ENCODE assay signal across 18 cellular contexts in genomic region chr7:91396-92158, GRCh38.
A peak's percentile ranks its signal among the peaks of the same experiment; 100 is the strongest.
DNase-seq lines count a peak whose midpoint lies in the region; ATAC-seq, FAIRE-seq and TF ChIP-seq lines count a peak whose summit lies in the region.
"Had no signal": no experiment of that assay in that cellular context is flagged by ENCODE, and none has a peak within 500 bp of the region (broad histone marks: within the 10 kb centered on the region; RNA-seq: fewer than 3 reads in every experiment).

No MANE protein-coding gene starts in this region.

- intact Hi-C loops in sigmoid colon (cut with DNase I): no loop called here
- intact Hi-C loops in lower lobe of right lung (cut with DNase I): no loop called here

- peak overlapping the region; percentile 88 for H3K27ac Mint-ChIP-seq in WTC11
- H3K27ac Mint-ChIP-seq: CD4-positive, CD25-positive, alpha-beta regulatory T cell had no signal

- H3K9me3 Mint-ChIP-seq in WTC11: no peaks in the 10 kb centered on the region

- H3K4me1 ChIP-seq in hepatocyte (ENCODE audit: insufficient read depth): peaks cover 42% of the 10 kb centered on the region
- peaks cover 0 to 47% (median 36%) of the 10 kb centered on the region in 4 donors for H3K4me1 ChIP-seq in sigmoid colon
- peaks cover 21% of the 10 kb centered on the region for H3K4me1 ChIP-seq in lower lobe of right lung
- H3K4me1 ChIP-seq: Caco-2 had no signal

- no peak overlapping the region for H3K4me2 ChIP-seq in hepatocyte

- TF ChIP-seq CTCF in WTC11 (IDR thresholded peaks at IDR 0.05) (no peak), hepatocyte (IDR thresholded peaks at IDR 0.05; ENCODE audit: poor library complexity) (no peak), sigmoid colon (IDR thresholded peaks at IDR 0.05) (no peak), lower lobe of right lung (IDR thresholded peaks at IDR 0.05) (no peak)

- TF ChIP-seq EP300 in sigmoid colon (IDR thresholded peaks at IDR 0.05): no peak

- H3K27me3 Mint-ChIP-seq in WTC11 (ENCODE audit: low read depth): no peaks in the 10 kb centered on the region
- H3K27me3 Mint-ChIP-seq: CD4-positive, CD25-positive, alpha-beta regulatory T cell had no signal

- H4K20me1 ChIP-seq in hepatocyte (ENCODE audit: insufficient read depth, poor library complexity, severe bottlenecking): no peaks in the 10 kb centered on the region

- TF ChIP-seq POLR2A in sigmoid colon (IDR thresholded peaks at IDR 0.05): no peak

- POLR2A ChIA-PET in WTC11 (lab: Charles Lee): no interaction called here

- FAIRE-seq in HTR-8/SVneo (lab: Jason Lieb, UNC): peak; percentile 72
- FAIRE-seq: GM19239, H54 had no signal

- H3K9me3 ChIP-seq in hepatocyte (ENCODE audit: low read depth): no peaks in the 10 kb centered on the region
- H3K9me3 ChIP-seq in sigmoid colon: no peaks in the 10 kb centered on the region
- H3K9me3 ChIP-seq in lower lobe of right lung: no peaks in the 10 kb centered on the region
- H3K9me3 ChIP-seq: Caco-2 had no signal

- H3K36me3 Mint-ChIP-seq in WTC11: no peaks in the 10 kb centered on the region
- H3K36me3 Mint-ChIP-seq: CD4-positive, CD25-positive, alpha-beta regulatory T cell had no signal

- H2AFZ ChIP-seq in hepatocyte: no peak overlapping the region
- H2AFZ ChIP-seq: PC-9 had no signal

- 88% methylated on average over 17 of the region's 17 CpGs for WGBS in hepatocyte (ENCODE audit: low lambda C conversion rate, missing lambda C conversion rate)
- WGBS in sigmoid colon, 2 donors: 83 to 89% methylated on average over 17 of the region's 17 CpGs

- H3K27me3 ChIP-seq in hepatocyte: no peaks in the 10 kb centered on the region
- H3K27me3 ChIP-seq in sigmoid colon: no peaks in the 10 kb centered on the region
- peaks cover 5% of the 10 kb centered on the region for H3K27me3 ChIP-seq in lower lobe of right lung (ENCODE audit: low read depth)

- H3K27ac ChIP-seq in hepatocyte (peak overlapping the region; percentile 89), sigmoid colon (no peak overlapping the region), lower lobe of right lung (no peak overlapping the region)

- DNase-seq in HTR-8/SVneo (ENCODE audit: insufficient read length, low spot score): no peak
- no peak for DNase-seq in WTC11 (ENCODE audit: low spot score)
- DNase-seq in hepatocyte (ENCODE audit: low spot score): no peak
- DNase-seq in sigmoid colon: peak; percentile 48
- no peak for DNase-seq in lower lobe of right lung
- no peak for DNase-seq in NCI-H1417 (lab: John Stamatoyannopoulos, UW)
- DNase-seq in medulla oblongata (ENCODE audit: extremely low spot score): no peak
- DNase-seq: ACHN; AML-193; Caco-2; CD4-positive, CD25-positive, alpha-beta regulatory T cell; EL; NCI-H2029; NCI-H2171; NCI-H774; PC-9 had no signal

- no peak for ATAC-seq in WTC11
- ATAC-seq in lower lobe of right lung: no peak

- H3K9me2 ChIP-seq in hepatocyte (replicated peaks; ENCODE audit: insufficient read depth): no peaks in the 10 kb centered on the region

- H3K36me3 ChIP-seq in hepatocyte (replicated peaks; ENCODE audit: insufficient read depth, low read depth): no peaks in the 10 kb centered on the region
- no peaks in the 10 kb centered on the region for H3K36me3 ChIP-seq in sigmoid colon
- no peaks in the 10 kb centered on the region for H3K36me3 ChIP-seq in lower lobe of right lung

- CTCF ChIA-PET in WTC11 (lab: Charles Lee): no interaction called here

- H3K4me3 ChIP-seq in hepatocyte: no peak overlapping the region
- no peak overlapping the region for H3K4me3 ChIP-seq in sigmoid colon
- H3K4me3 ChIP-seq in lower lobe of right lung: no peak overlapping the region
- H3K4me3 ChIP-seq: PC-9 had no signal

- H3K79me2 ChIP-seq in hepatocyte: no peaks in the 10 kb centered on the region

- H3K4me3 Mint-ChIP-seq in WTC11: no peak overlapping the region
- H3K4me3 Mint-ChIP-seq: CD4-positive, CD25-positive, alpha-beta regulatory T cell had no signal

- peaks cover 77% of the 10 kb centered on the region for H3K4me1 Mint-ChIP-seq in WTC11

TF ChIP-seq in WTC11, 78 proteins besides CTCF, POLR2A, EP300 and RAD21:
- TF ChIP-seq CDX4 (CRISPR knock-in tag; IDR thresholded peaks at IDR 0.05; ENCODE audit: borderline replicate concordance): no peak
- TF ChIP-seq ATF1 (CRISPR knock-in tag; IDR thresholded peaks at IDR 0.05): no peak
- no peak for TF ChIP-seq ZNF317 (CRISPR knock-in tag; IDR thresholded peaks at IDR 0.05; ENCODE audit: borderline replicate concordance, low read depth)
- TF ChIP-seq FOXP1 (CRISPR knock-in tag; IDR thresholded peaks at IDR 0.05; ENCODE audit: borderline replicate concordance): no peak
- no peak for TF ChIP-seq JUN (CRISPR knock-in tag; IDR thresholded peaks at IDR 0.05)
- TF ChIP-seq MXD4 (CRISPR knock-in tag; IDR thresholded peaks at IDR 0.05; ENCODE audit: borderline replicate concordance): no peak
- TF ChIP-seq GRHL2 (CRISPR knock-in tag; IDR thresholded peaks at IDR 0.05; ENCODE audit: insufficient replicate concordance, severe bottlenecking): no peak
